8 cellular contexts compared by ENCODE assay signal in the genomic region with DNA sequence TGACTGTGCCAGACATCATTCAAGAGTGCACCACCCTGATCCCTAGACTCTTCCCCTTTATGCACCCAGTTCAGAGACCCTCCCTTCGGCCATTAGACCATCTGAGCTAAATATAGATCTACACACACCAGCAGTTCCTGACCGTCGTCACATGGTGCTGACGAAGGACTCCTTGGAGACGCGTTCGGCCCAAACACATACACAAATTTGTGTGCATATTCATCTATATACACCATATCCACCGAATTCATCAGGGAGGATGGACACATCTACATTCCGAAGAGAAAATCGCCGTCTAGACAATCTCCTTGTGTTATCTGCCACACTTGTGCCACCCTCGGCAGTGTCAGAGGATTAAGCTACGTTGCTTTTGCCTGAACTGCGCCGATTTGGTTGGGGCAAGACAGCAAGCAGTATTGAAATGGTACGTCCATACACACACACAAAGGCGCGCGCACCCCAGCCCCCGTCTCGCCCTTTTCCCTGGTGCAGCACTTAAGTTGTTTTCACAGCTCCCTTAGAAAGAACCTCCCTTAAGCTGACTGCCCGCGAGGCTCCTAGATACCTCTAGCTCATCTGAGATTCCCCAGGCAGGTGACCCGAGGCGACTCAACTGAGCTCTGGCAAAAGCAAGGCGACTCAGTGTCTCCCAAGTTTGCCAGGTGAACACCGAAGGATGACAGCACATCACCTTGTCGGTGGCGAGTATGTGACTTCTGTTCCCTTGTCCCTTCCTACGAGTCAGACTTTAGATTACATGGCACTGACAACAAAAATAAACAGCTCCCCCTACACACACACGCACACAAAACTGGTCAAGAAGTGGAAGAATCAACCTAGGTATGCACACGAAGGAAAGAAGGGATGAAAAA. TPM values are rescaled to one million over a fixed set of nuclear protein-coding genes. Genes with fewer than 3 reads are reported as not detected.
DNase-seq lines count a peak whose midpoint lies in the region; ATAC-seq and TF ChIP-seq lines count a peak whose summit lies in the region.

No MANE protein-coding gene starts in this region.

- DNase-seq in BJ (ENCODE audit: low read depth), result no peak
- peak; percentile 9 to 15 for DNase-seq in activated CD4-positive, alpha-beta T cell treated with anti-CD3 and anti-CD28 coated beads, Interleukin-2, amount 50 U/mL, for 4 hours
- DNase-seq in lower leg skin (ENCODE audit: low spot score in 2 of 2), result peak; percentile 74 to 93
- DNase-seq in stimulated activated CD4-positive, alpha-beta T cell treated with anti-CD3 and anti-CD28 coated beads, Interleukin-4, amount 100 ng/mL, for 24 hours, result peak; percentile 45
- no peak for DNase-seq in NCI-H2196 (lab: John Stamatoyannopoulos, UW; ENCODE audit: unreplicated experiment)

- H3K27ac ChIP-seq in KMS-11 (peak overlapping the region; percentile 84), ectodermal cell (ENCODE audit: insufficient read depth, low read depth, low read length, poor library complexity, severe bottlenecking) (no peak overlapping the region)

- H4K20me1 ChIP-seq in KMS-11 (ENCODE audit: insufficient read depth), result no peaks in the 10 kb centered on the region

- peak overlapping the region; percentile 52 for H3K4me3 ChIP-seq in BJ (ENCODE audit: low read depth, low read length)
- peak overlapping the region; percentile 95 for H3K4me3 ChIP-seq in KMS-11 (IDR thresholded peaks at IDR 0.05; ENCODE audit: insufficient read depth, low read depth, low read length)
- H3K4me3 ChIP-seq in ectodermal cell (ENCODE audit: insufficient read depth, low read depth, low read length), result peak overlapping the region; percentile 80
- peak overlapping the region; percentile 94 for H3K4me3 ChIP-seq in lower leg skin (ENCODE audit: low read depth, poor library complexity, severe bottlenecking)

- H3K4me1 ChIP-seq in KMS-11 (ENCODE audit: low read depth, poor library complexity, severe bottlenecking) (peaks cover 57% of the 10 kb centered on the region), ectodermal cell (ENCODE audit: control insufficient read depth, insufficient read depth, low read length) (peaks cover 8% of the 10 kb centered on the region)

- no peaks in the 10 kb centered on the region for H3K9me3 ChIP-seq in ectodermal cell (ENCODE audit: control insufficient read depth, low read length)

- peak overlapping the region; percentile 78 for H3K9ac ChIP-seq in KMS-11

- CTCF ChIA-PET in BJ (lab: Yijun Ruan, JAX), result interaction anchor here (1.2 to 1.5 kb wide), 2 partner anchors 374 to 798 kb away, joined by 5 read pairs; no protein-coding TSS in a partner anchor

- peaks cover 58% of the 10 kb centered on the region for H3K79me2 ChIP-seq in KMS-11 (ENCODE audit: insufficient read depth, low read depth)

- no peak for TF ChIP-seq CTCF in BJ (IDR thresholded peaks at IDR 0.05; ENCODE audit: insufficient read depth, low read depth, low read length)
- TF ChIP-seq CTCF in KMS-11 (conservative IDR thresholded peaks at IDR 0.05; ENCODE audit: low read depth, low read length), result 0 out of 2 replicates have a peak, but pooled peaks have one; percentile 34
- TF ChIP-seq CTCF in lower leg skin (IDR thresholded peaks at IDR 0.05), result no peak

- H3K27me3 ChIP-seq in BJ (ENCODE audit: control insufficient read depth, insufficient read depth, low read length), result peaks cover 17% of the 10 kb centered on the region
- H3K27me3 ChIP-seq in KMS-11 (ENCODE audit: insufficient read depth, low read depth), result no peaks in the 10 kb centered on the region
- H3K27me3 ChIP-seq in ectodermal cell (ENCODE audit: control insufficient read depth, insufficient read depth, low read length, poor library complexity, severe bottlenecking), result peaks cover 22% of the 10 kb centered on the region

- WGBS in ectodermal cell, 2 experiments, result 14 to 16% methylated on average over 31 to 32 of the region's 32 CpGs
- WGBS in lower leg skin, 2 donors, result 0 to 1% methylated on average over 31 to 32 of the region's 32 CpGs

- H3K4me2 ChIP-seq in KMS-11, result peak overlapping the region; percentile 72

- intact Hi-C loops in lower leg skin (cut with DNase I; ENCODE audit: low total_unique reads), result loop anchor here (1.0 kb wide), 1 partner anchor 64 kb away; no protein-coding TSS in a partner anchor

- peak overlapping the region; percentile 56; the same call in 1 of the 2 replicates for H2AFZ ChIP-seq in KMS-11 (ENCODE audit: low read depth)

- POLR2A ChIA-PET in BJ (lab: Charles Lee), result no interaction called here

- H3K36me3 ChIP-seq in BJ (ENCODE audit: control insufficient read depth, insufficient read depth, low read length) (no peaks in the 10 kb centered on the region), KMS-11 (ENCODE audit: insufficient read depth) (no peaks in the 10 kb centered on the region), ectodermal cell (ENCODE audit: control insufficient read depth, insufficient read depth, low read length) (no peaks in the 10 kb centered on the region)

- no peak for ATAC-seq in HG02798 (IDR thresholded peaks at IDR 0.05; ENCODE audit: poor library complexity, unreplicated experiment)

- no peak for TF ChIP-seq POLR2A in lower leg skin (IDR thresholded peaks at IDR 0.05)

RNA-seq across cellular contexts. Expression of gene RASGEF1B, which starts 1.0 kb away (rescaled TPM):
- polyA plus RNA-seq in BJ (2011; rRNA removed), result not detected in 2 replicates
- polyA minus RNA-seq in BJ (2011; rRNA and poly(A)+ RNA removed), result not detected in 2 replicates
- 5.4 TPM for polyA plus RNA-seq in ectodermal cell (2013, experiment 1 of 4)
- 4.6 TPM for polyA plus RNA-seq in ectodermal cell (2013, experiment 2 of 4)
- polyA plus RNA-seq in ectodermal cell (2013, experiment 3 of 4), result 5.4 TPM
- polyA plus RNA-seq in ectodermal cell (2013, experiment 4 of 4), result 6.2 TPM
- total RNA-seq in lower leg skin, result 10 to 100 TPM; 53.7 to 58.2 (median 57.6) TPM

Comparison
In these comparisons a context has a peak if more than half of its experiments do, and no peak if none do; other contexts are left out.
1. DNase-seq: peak in activated CD4-positive, alpha-beta T cell treated with anti-CD3 and anti-CD28 coated beads, Interleukin-2, amount 50 U/mL, for 4 hours (2 of 2), lower leg skin (2 of 2) and stimulated activated CD4-positive, alpha-beta T cell treated with anti-CD3 and anti-CD28 coated beads, Interleukin-4, amount 100 ng/mL, for 24 hours (single experiment); none in BJ (single experiment) and NCI-H2196 (single experiment).
2. Peak in every context shown above with its lines, with median percentiles within 50 percentile points of each other: H3K4me3 ChIP-seq.